In the genomic region with DNA sequence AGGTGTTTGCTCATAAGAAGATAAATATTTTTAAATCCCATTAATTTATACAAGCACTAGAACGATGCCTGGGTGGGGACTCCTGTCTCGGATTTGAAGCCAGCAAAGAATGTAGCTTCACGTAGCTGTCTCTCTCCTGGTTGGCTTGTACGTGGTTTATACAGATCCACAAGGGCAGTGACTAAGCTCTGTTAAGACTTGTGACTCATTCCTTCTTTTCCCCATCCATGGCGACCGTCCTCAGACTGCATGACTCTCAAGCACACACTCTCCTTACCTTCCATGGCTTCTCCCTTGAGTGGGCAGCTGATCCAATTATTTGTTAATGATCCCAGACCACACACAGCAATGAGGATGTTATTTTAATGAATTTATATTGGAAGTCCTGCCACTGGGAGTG, we compare ENCODE assay signal across 11 cellular contexts.
A peak's percentile ranks its signal among the peaks of the same experiment; 100 is the strongest.
DNase-seq lines count a peak whose midpoint lies in the region; ATAC-seq, FAIRE-seq and TF ChIP-seq lines count a peak whose summit lies in the region.
"Had no signal": no experiment of that assay in that cellular context is flagged by ENCODE, and none has a peak within 500 bp of the region (broad histone marks: within the 10 kb centered on the region; RNA-seq: fewer than 3 reads in every experiment).

No MANE protein-coding gene starts in this region.

- no peak overlapping the region for H3K27ac ChIP-seq in left lung

- FAIRE-seq in HTR-8/SVneo (lab: Jason Lieb, UNC): peak; percentile 89
- peak; percentile 70 for FAIRE-seq in bronchial epithelial cell (lab: Jason Lieb, UNC)

- DNase-seq in BJ (ENCODE audit: low read depth) (peak; percentile 80), HTR-8/SVneo (ENCODE audit: insufficient read length, low spot score) (peak; percentile 33), bronchial epithelial cell (ENCODE audit: low read depth) (peak; percentile 97), left lung (no peak), C1 segment of cervical spinal cord (lab: John Stamatoyannopoulos, UW) (no peak), NCI-H510A (lab: John Stamatoyannopoulos, UW) (no peak)
- no peak for DNase-seq in natural killer cell treated with Interleukin-12 subunit alpha and Interleukin-12 subunit beta and Interleukin-15 and Interleukin-18, amount 100 ng/mL, for 72 hours (ENCODE audit: low spot score)
- DNase-seq: DMS153, NCI-H1048 had no signal

- no peaks in the 10 kb centered on the region for H3K4me1 Mint-ChIP-seq in natural killer cell treated with Interleukin-12 subunit alpha and Interleukin-12 subunit beta and Interleukin-15 and Interleukin-18, amount 100 ng/mL, for 72 hours (ENCODE audit: low read depth in 2 of 2)

- H3K4me1 ChIP-seq in left lung: peaks cover 0 to 4% of the 10 kb centered on the region in 2 donors

- ATAC-seq in left lung (peak; percentile 70), HG02884 (IDR thresholded peaks at IDR 0.05; ENCODE audit: unreplicated experiment) (no peak)
- no peak for ATAC-seq in natural killer cell treated with Interleukin-12 subunit alpha and Interleukin-12 subunit beta and Interleukin-15 and Interleukin-18, amount 100 ng/mL, for 72 hours

- H3K9me3 Mint-ChIP-seq in natural killer cell treated with Interleukin-12 subunit alpha and Interleukin-12 subunit beta and Interleukin-15 and Interleukin-18, amount 100 ng/mL, for 72 hours: peaks cover 11% of the 10 kb centered on the region

- H3K4me3 Mint-ChIP-seq in natural killer cell treated with Interleukin-12 subunit alpha and Interleukin-12 subunit beta and Interleukin-15 and Interleukin-18, amount 100 ng/mL, for 72 hours: no peak overlapping the region
- H3K4me3 Mint-ChIP-seq: brain had no signal

- TF ChIP-seq CTCF in BJ (IDR thresholded peaks at IDR 0.05; ENCODE audit: insufficient read depth, low read depth, low read length) (no peak), bronchial epithelial cell (IDR thresholded peaks at IDR 0.05; ENCODE audit: insufficient read depth, low read length, severe bottlenecking) (no peak), left lung (IDR thresholded peaks at IDR 0.05) (no peak)

- H3K4me3 ChIP-seq in BJ (ENCODE audit: low read depth, low read length): no peak overlapping the region
- H3K4me3 ChIP-seq in bronchial epithelial cell (ENCODE audit: low read depth, low read length): no peak overlapping the region
- no peak overlapping the region for H3K4me3 ChIP-seq in left lung

- CTCF ChIA-PET in BJ (lab: Yijun Ruan, JAX): interaction anchor here (1.5 kb wide), 1 partner anchor 20 kb away, joined by 5 read pairs; no protein-coding TSS in a partner anchor

- H3K27me3 ChIP-seq in BJ (ENCODE audit: control insufficient read depth, insufficient read depth, low read length) (no peaks in the 10 kb centered on the region), bronchial epithelial cell (ENCODE audit: control insufficient read depth, insufficient read depth, low read length) (no peaks in the 10 kb centered on the region), left lung (no peaks in the 10 kb centered on the region)

- intact Hi-C loops in left lung (cut with DNase I): no loop called here

- H3K36me3 ChIP-seq in BJ (ENCODE audit: control insufficient read depth, insufficient read depth, low read length) (no peaks in the 10 kb centered on the region), bronchial epithelial cell (ENCODE audit: control insufficient read depth, insufficient read depth, low read length) (no peaks in the 10 kb centered on the region), left lung (no peaks in the 10 kb centered on the region)

- no peak overlapping the region for H3K27ac Mint-ChIP-seq in natural killer cell treated with Interleukin-12 subunit alpha and Interleukin-12 subunit beta and Interleukin-15 and Interleukin-18, amount 100 ng/mL, for 72 hours
- H3K27ac Mint-ChIP-seq: brain had no signal

- peaks cover 5% of the 10 kb centered on the region for H3K36me3 Mint-ChIP-seq in natural killer cell treated with Interleukin-12 subunit alpha and Interleukin-12 subunit beta and Interleukin-15 and Interleukin-18, amount 100 ng/mL, for 72 hours

- H3K27me3 Mint-ChIP-seq in natural killer cell treated with Interleukin-12 subunit alpha and Interleukin-12 subunit beta and Interleukin-15 and Interleukin-18, amount 100 ng/mL, for 72 hours: no peaks in the 10 kb centered on the region
- H3K27me3 Mint-ChIP-seq: brain had no signal

- POLR2A ChIA-PET in BJ (lab: Charles Lee): no interaction called here

- H3K9me3 ChIP-seq in left lung: no peaks in the 10 kb centered on the region

Comparison
In these comparisons a context has a peak if more than half of its experiments do, and no peak if none do; other contexts are left out.
1. DNase-seq: peak in BJ (single experiment), HTR-8/SVneo (single experiment) and bronchial epithelial cell (single experiment); none in left lung (0 of 2), natural killer cell treated with Interleukin-12 subunit alpha and Interleukin-12 subunit beta and Interleukin-15 and Interleukin-18, amount 100 ng/mL, for 72 hours (single experiment), C1 segment of cervical spinal cord (0 of 14) and NCI-H510A (single experiment).